ENCODE assay signal across 5 cellular contexts in the genomic region with DNA sequence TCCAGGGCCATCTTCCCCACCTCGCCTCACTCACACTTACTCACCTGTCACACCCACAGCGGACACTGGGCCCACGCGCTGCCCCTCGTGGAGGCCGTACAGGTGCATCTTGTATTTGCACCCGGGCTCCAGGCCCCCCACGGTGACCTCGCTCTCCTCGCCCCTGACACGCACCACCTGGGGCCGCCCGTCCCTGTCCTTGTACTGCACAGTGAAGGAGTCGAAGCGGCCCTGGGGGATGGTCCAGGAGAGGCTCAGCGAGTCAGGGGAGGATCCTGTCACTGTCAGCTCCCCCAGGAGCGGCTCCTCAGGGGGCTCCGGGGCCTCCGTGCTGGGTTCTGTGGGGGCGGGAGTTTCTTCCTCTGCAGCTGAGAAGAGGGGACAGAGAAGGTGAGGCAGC. TPM values are rescaled to one million over a fixed set of nuclear protein-coding genes. Genes with fewer than 3 reads are reported as not detected.
"Had no signal": no experiment of that assay in that cellular context is flagged by ENCODE, and none has a peak within 500 bp of the region (broad histone marks: within the 10 kb centered on the region; RNA-seq: fewer than 3 reads in every experiment).

No MANE protein-coding gene starts in this region.

RNA-seq across cellular contexts. Expression of gene CYP21A2, which starts 14.4 kb away (rescaled TPM):
- total RNA-seq: dermis microvascular lymphatic vessel endothelial cell, glomerular endothelial cell, mononuclear cell had no signal
- polyA plus RNA-seq: mammary epithelial cell had no signal

RNA-seq across cellular contexts. Expression of gene TNXB, which starts 56.5 kb away (rescaled TPM):
- polyA plus RNA-seq: immature natural killer cell had no signal
